Comparison of ENCODE assay signal across 29 cellular contexts in the genomic region with DNA sequence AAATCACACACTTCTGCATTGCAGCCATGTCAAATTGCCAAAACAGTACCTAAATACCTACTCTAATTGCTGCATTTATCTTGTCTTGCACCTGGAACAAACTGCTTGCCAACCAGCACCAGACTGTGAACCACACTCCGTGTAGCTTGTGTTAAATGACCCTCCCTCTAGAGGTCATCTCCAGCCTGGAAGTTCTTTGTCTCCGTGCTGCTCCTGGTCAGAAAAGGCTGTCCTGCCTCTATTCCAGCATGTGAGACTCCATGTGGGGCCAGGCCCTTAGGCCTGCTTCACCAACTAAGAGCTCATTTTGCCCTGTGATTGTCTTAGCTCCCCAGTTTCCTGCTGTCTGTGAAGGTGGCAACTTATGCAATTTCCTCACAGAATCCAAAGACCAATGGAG. TPM values are rescaled to one million over a fixed set of nuclear protein-coding genes. Genes with fewer than 3 reads are reported as not detected.
DNase-seq lines count a peak whose midpoint lies in the region; ATAC-seq, FAIRE-seq and TF ChIP-seq lines count a peak whose summit lies in the region.
"Had no signal": no experiment of that assay in that cellular context is flagged by ENCODE, and none has a peak within 500 bp of the region (broad histone marks: within the 10 kb centered on the region; RNA-seq: fewer than 3 reads in every experiment).

No MANE protein-coding gene starts in this region.

- H3K9me3 ChIP-seq in A549: no peaks in the 10 kb centered on the region
- H3K9me3 ChIP-seq: HAP-1, SJCRH30 had no signal

- peak in 1 of 2 experiments; percentile 8 for DNase-seq in A549 (ENCODE audit: low read depth in 1 of 2, low spot score in 1 of 2)
- DNase-seq in M059J (ENCODE audit: low read depth): peak; percentile 24
- DNase-seq in WTC11 (ENCODE audit: low spot score): no peak
- DNase-seq in islet precursor cell: peak; percentile 18
- DNase-seq in activated CD4-positive, alpha-beta memory T cell treated with anti-CD3 and anti-CD28 coated beads, Interleukin-2, amount 10 ng/mL, durations not matched to agents 7 days and 5 days: no peak
- no peak for DNase-seq in activated T-helper 2 cell treated with anti-CD3 and anti-CD28 coated beads, Interferon-gamma antibody, Interleukin-2, Interleukin-4, amounts not matched to agents 10 μg/mL and 5 μg/mL and 100 μg/mL, durations not matched to agents 14 hours and 24 hours and 36 hours (ENCODE audit: low spot score)
- no peak for DNase-seq in NCI-H2227 treated with DMSO at 0.1 percent for 48 hours (lab: John Stamatoyannopoulos, UW)
- DNase-seq in 8988T: no peak
- DNase-seq: C1 segment of cervical spinal cord; CD4-positive, alpha-beta memory T cell; COR-L47; DMS53; NCI-H1048; NCI-H1417; NCI-H1694; NCI-H2029 treated with DMSO at 0.1 percent for 48 hours; NCI-H510A; PC-9; SJCRH30 had no signal

- no peak for TF ChIP-seq CTCF in A549 (IDR thresholded peaks at IDR 0.05)
- no peak for TF ChIP-seq CTCF in WTC11 (IDR thresholded peaks at IDR 0.05)

- ATAC-seq in A549 (peak in 1 of 2 experiments; percentile 54; a peak in 2 of 6 replicates), WTC11 (no peak)
- ATAC-seq: GM23338, Right ventricle myocardium inferior, SK-N-SH treated with all-trans-retinoic acid at 6 μM for 48 hours had no signal

- intact Hi-C loops in activated T-helper 2 cell treated with anti-CD3 and anti-CD28 coated beads, Interferon-gamma antibody, Interleukin-2, Interleukin-4, amounts not matched to agents 10 μg/mL and 5 μg/mL and 100 μg/mL, durations not matched to agents 14 hours and 24 hours and 36 hours (cut with micrococcal nuclease): no loop called here

- no peaks in the 10 kb centered on the region for H3K9me3 Mint-ChIP-seq in WTC11
- H3K9me3 Mint-ChIP-seq in activated CD4-positive, alpha-beta memory T cell treated with anti-CD3 and anti-CD28 coated beads, Interleukin-2, amount 10 ng/mL, durations not matched to agents 7 days and 5 days: no peaks in the 10 kb centered on the region
- no peaks in the 10 kb centered on the region for H3K9me3 Mint-ChIP-seq in activated T-helper 2 cell treated with anti-CD3 and anti-CD28 coated beads, Interferon-gamma antibody, Interleukin-2, Interleukin-4, amounts not matched to agents 10 μg/mL and 5 μg/mL and 100 μg/mL, durations not matched to agents 14 hours and 24 hours and 36 hours
- H3K9me3 Mint-ChIP-seq: IgD-negative memory B cell had no signal

- FAIRE-seq in A549 (lab: Jason Lieb, UNC): peak; percentile 90
- FAIRE-seq: A204.1, G401.6 had no signal

- POLR2A ChIA-PET in A549 (lab: Yijun Ruan, JAX) (no interaction called here), WTC11 (lab: Charles Lee) (no interaction called here)
- POLR2A ChIA-PET in activated CD4-positive, alpha-beta memory T cell treated with anti-CD3 and anti-CD28 coated beads, Interleukin-2, amount 10 ng/mL, durations not matched to agents 7 days and 5 days (lab: Charles Lee): no interaction called here

- H3K27ac Mint-ChIP-seq in WTC11: no peak overlapping the region
- H3K27ac Mint-ChIP-seq in activated CD4-positive, alpha-beta memory T cell treated with anti-CD3 and anti-CD28 coated beads, Interleukin-2, amount 10 ng/mL, durations not matched to agents 7 days and 5 days: no peak overlapping the region
- no peak overlapping the region for H3K27ac Mint-ChIP-seq in activated T-helper 2 cell treated with anti-CD3 and anti-CD28 coated beads, Interferon-gamma antibody, Interleukin-2, Interleukin-4, amounts not matched to agents 10 μg/mL and 5 μg/mL and 100 μg/mL, durations not matched to agents 14 hours and 24 hours and 36 hours
- H3K27ac Mint-ChIP-seq: CD4-positive, alpha-beta memory T cell; GM23338 had no signal

- TF ChIP-seq EP300 in A549 (IDR thresholded peaks at IDR 0.05): no peak

- H3K4me3 ChIP-seq in A549: no peak overlapping the region
- H3K4me3 ChIP-seq: GM23338, HAP-1, PC-9, SJCRH30 had no signal

- H3K4me1 Mint-ChIP-seq in WTC11: no peaks in the 10 kb centered on the region
- H3K4me1 Mint-ChIP-seq in activated CD4-positive, alpha-beta memory T cell treated with anti-CD3 and anti-CD28 coated beads, Interleukin-2, amount 10 ng/mL, durations not matched to agents 7 days and 5 days: no peaks in the 10 kb centered on the region
- H3K4me1 Mint-ChIP-seq in activated T-helper 2 cell treated with anti-CD3 and anti-CD28 coated beads, Interferon-gamma antibody, Interleukin-2, Interleukin-4, amounts not matched to agents 10 μg/mL and 5 μg/mL and 100 μg/mL, durations not matched to agents 14 hours and 24 hours and 36 hours (ENCODE audit: low read depth): no peaks in the 10 kb centered on the region
- H3K4me1 Mint-ChIP-seq: CD4-positive, alpha-beta memory T cell; GM23338; IgD-negative memory B cell had no signal

- H3K4me2 ChIP-seq in A549: no peak overlapping the region
- H3K4me2 ChIP-seq: GM23338, KMS-11, PC-9 had no signal

- no peak overlapping the region for H3K4me3 Mint-ChIP-seq in WTC11
- H3K4me3 Mint-ChIP-seq in activated CD4-positive, alpha-beta memory T cell treated with anti-CD3 and anti-CD28 coated beads, Interleukin-2, amount 10 ng/mL, durations not matched to agents 7 days and 5 days: no peak overlapping the region
- no peak overlapping the region for H3K4me3 Mint-ChIP-seq in activated T-helper 2 cell treated with anti-CD3 and anti-CD28 coated beads, Interferon-gamma antibody, Interleukin-2, Interleukin-4, amounts not matched to agents 10 μg/mL and 5 μg/mL and 100 μg/mL, durations not matched to agents 14 hours and 24 hours and 36 hours (ENCODE audit: low read depth)
- H3K4me3 Mint-ChIP-seq: CD4-positive, alpha-beta memory T cell; GM23338; IgD-negative memory B cell had no signal

- TF ChIP-seq RAD21 in A549 (conservative IDR thresholded peaks at IDR 0.05 in 1 of 2, IDR thresholded peaks at IDR 0.05 in 1 of 2): peak in 1 of 2 experiments; percentile 14; a peak in 1 of 5 replicates

- CTCF ChIA-PET in A549 (lab: Yijun Ruan, JAX) (interaction anchor here (0.6 to 1.9 kb wide), 4 partner anchors 9 to 719 kb away, joined by 3 to 8 read pairs (median 4); no protein-coding TSS in a partner anchor), WTC11 (lab: Charles Lee) (interaction anchor here (0.7 to 1.1 kb wide), 2 partner anchors 14 to 878 kb away, joined by 3 read pairs; no protein-coding TSS in a partner anchor)
- CTCF ChIA-PET in activated CD4-positive, alpha-beta memory T cell treated with anti-CD3 and anti-CD28 coated beads, Interleukin-2, amount 10 ng/mL, durations not matched to agents 7 days and 5 days (lab: Charles Lee): no interaction called here

- 4% methylated on average over 2 of the region's 2 CpGs for WGBS in A549 (ENCODE audit: missing lambda C conversion rate)

- H3K27ac ChIP-seq in A549: no peak overlapping the region
- H3K27ac ChIP-seq: KMS-11, PC-9, SJCRH30 had no signal

- no peaks in the 10 kb centered on the region for H3K36me3 Mint-ChIP-seq in WTC11
- no peaks in the 10 kb centered on the region for H3K36me3 Mint-ChIP-seq in activated CD4-positive, alpha-beta memory T cell treated with anti-CD3 and anti-CD28 coated beads, Interleukin-2, amount 10 ng/mL, durations not matched to agents 7 days and 5 days (ENCODE audit: low read depth)
- no peaks in the 10 kb centered on the region for H3K36me3 Mint-ChIP-seq in activated T-helper 2 cell treated with anti-CD3 and anti-CD28 coated beads, Interferon-gamma antibody, Interleukin-2, Interleukin-4, amounts not matched to agents 10 μg/mL and 5 μg/mL and 100 μg/mL, durations not matched to agents 14 hours and 24 hours and 36 hours (ENCODE audit: low read depth)
- H3K36me3 Mint-ChIP-seq: CD4-positive, alpha-beta memory T cell; IgD-negative memory B cell had no signal

- TF ChIP-seq POLR2A in A549 (IDR thresholded peaks at IDR 0.05; ENCODE audit: low read length): no peak

- H3K27me3 Mint-ChIP-seq in WTC11 (ENCODE audit: low read depth): no peaks in the 10 kb centered on the region
- H3K27me3 Mint-ChIP-seq in activated CD4-positive, alpha-beta memory T cell treated with anti-CD3 and anti-CD28 coated beads, Interleukin-2, amount 10 ng/mL, durations not matched to agents 7 days and 5 days: no peaks in the 10 kb centered on the region
- no peaks in the 10 kb centered on the region for H3K27me3 Mint-ChIP-seq in activated T-helper 2 cell treated with anti-CD3 and anti-CD28 coated beads, Interferon-gamma antibody, Interleukin-2, Interleukin-4, amounts not matched to agents 10 μg/mL and 5 μg/mL and 100 μg/mL, durations not matched to agents 14 hours and 24 hours and 36 hours (ENCODE audit: low read depth)

- H3K4me1 ChIP-seq in A549: no peaks in the 10 kb centered on the region
- H3K4me1 ChIP-seq: HAP-1, SJCRH30 had no signal

TF ChIP-seq in WTC11, 78 proteins besides CTCF, POLR2A, EP300 and RAD21 (continues in another document):
- TF ChIP-seq NR2C2 (CRISPR knock-in tag; IDR thresholded peaks at IDR 0.05): no peak

RNA-seq across cellular contexts. Expression of gene CNGA2, which starts 28.3 kb away (rescaled TPM):
- polyA plus RNA-seq in A549 (2011; rRNA removed) (not detected in 2 replicates), A549 (2017; fragmentation: RNase III; extraction: RNeasy Plus Mini Kit Qiagen cat#74134 plus additional on column Dnase treatment) (not detected in 3 replicates)
- polyA plus RNA-seq in A549 (2012; cell fraction: cytosol; rRNA removed): not detected in 2 replicates
- polyA plus RNA-seq in A549 (2012; cell fraction: nucleus; rRNA removed): not detected in 2 replicates
- polyA minus RNA-seq in A549 (2011; rRNA and poly(A)+ RNA removed): not detected in 2 replicates
- total RNA-seq in M059J (2014; rRNA removed; shearing (Covaris generic)): not detected in 2 replicates
- total RNA-seq in WTC11 (2021): not detected in 3 replicates
- total RNA-seq in activated CD4-positive, alpha-beta memory T cell treated with anti-CD3 and anti-CD28 coated beads, Interleukin-2, amount 10 ng/mL, durations not matched to agents 7 days and 5 days: not detected
- not detected in 2 replicates for total RNA-seq in activated T-helper 2 cell treated with anti-CD3 and anti-CD28 coated beads, Interferon-gamma antibody, Interleukin-2, Interleukin-4, amounts not matched to agents 10 μg/mL and 5 μg/mL and 100 μg/mL, durations not matched to agents 14 hours and 24 hours and 36 hours
- total RNA-seq: CD4-positive, alpha-beta memory T cell; Daoy; GM23338; PC-9; Right ventricle myocardium inferior; RPMI7951; SJCRH30 had no signal
- polyA plus RNA-seq: CD4-positive, alpha-beta memory T cell; GM23338; IgD-negative memory B cell had no signal

RNA-seq across cellular contexts. Expression of gene FATE1, which starts 47.0 kb away (rescaled TPM):
- polyA plus RNA-seq in A549 (2011; rRNA removed): not detected in 2 replicates
- not detected in 2 replicates for polyA plus RNA-seq in A549 (2012; cell fraction: cytosol; rRNA removed)
- polyA plus RNA-seq in A549 (2012; cell fraction: nucleus; rRNA removed): not detected in 2 replicates
- polyA plus RNA-seq in A549 (2017; fragmentation: RNase III; extraction: RNeasy Plus Mini Kit Qiagen cat#74134 plus additional on column Dnase treatment): not detected in 3 replicates
- not detected in 2 replicates for polyA minus RNA-seq in A549 (2011; rRNA and poly(A)+ RNA removed)
- total RNA-seq in M059J (2014; rRNA removed; shearing (Covaris generic)): 0.49 and 1.7 TPM in 2 replicates
- not detected in 3 replicates for total RNA-seq in WTC11 (2021)
- not detected for total RNA-seq in activated CD4-positive, alpha-beta memory T cell treated with anti-CD3 and anti-CD28 coated beads, Interleukin-2, amount 10 ng/mL, durations not matched to agents 7 days and 5 days
- not detected in 2 replicates for total RNA-seq in activated T-helper 2 cell treated with anti-CD3 and anti-CD28 coated beads, Interferon-gamma antibody, Interleukin-2, Interleukin-4, amounts not matched to agents 10 μg/mL and 5 μg/mL and 100 μg/mL, durations not matched to agents 14 hours and 24 hours and 36 hours
- total RNA-seq: CD4-positive, alpha-beta memory T cell; Daoy; PC-9; Right ventricle myocardium inferior; RPMI7951 had no signal
- polyA plus RNA-seq: CD4-positive, alpha-beta memory T cell; GM23338; IgD-negative memory B cell had no signal

Comparison
In these comparisons a context has a peak if more than half of its experiments do, and no peak if none do; other contexts are left out.
1. DNase-seq: peak in M059J (single experiment) and islet precursor cell (single experiment); none in WTC11 (single experiment), activated CD4-positive, alpha-beta memory T cell treated with anti-CD3 and anti-CD28 coated beads, Interleukin-2, amount 10 ng/mL, durations not matched to agents 7 days and 5 days (single experiment), activated T-helper 2 cell treated with anti-CD3 and anti-CD28 coated beads, Interferon-gamma antibody, Interleukin-2, Interleukin-4, amounts not matched to agents 10 μg/mL and 5 μg/mL and 100 μg/mL, durations not matched to agents 14 hours and 24 hours and 36 hours (single experiment), NCI-H2227 treated with DMSO at 0.1 percent for 48 hours (single experiment) and 8988T (single experiment).